In genomic region chr10:110802551-110803238, GRCh38 we compare ENCODE assay signal across 1 cellular context.
TF ChIP-seq lines count a peak whose summit lies in the region.

No MANE protein-coding gene starts in this region.

TF ChIP-seq in SK-N-SH treated with all-trans-retinoic acid at 6 μM for 48 hours, 23 proteins besides CTCF, POLR2A, EP300 and RAD21 (continued from another document):
- no peak for TF ChIP-seq POU6F1 (CRISPR knock-in tag; IDR thresholded peaks at IDR 0.05; ENCODE audit: borderline replicate concordance, low read depth)
